In genomic region chr2:48400553-48401179, GRCh38 we compare ENCODE assay signal across 1 cellular context.
TF ChIP-seq lines count a peak whose summit lies in the region.

No MANE protein-coding gene starts in this region.

TF ChIP-seq in A549, 52 proteins besides CTCF, POLR2A, EP300 and RAD21 (continued from another document):
- TF ChIP-seq HMGXB4 (CRISPR knock-in tag; IDR thresholded peaks at IDR 0.05; ENCODE audit: borderline replicate concordance): 0 out of 2 replicates have a peak, but pooled peaks have one; percentile 43
